9 cellular contexts compared by ENCODE assay signal in genomic region chr17:36947922-36948716, GRCh38. TPM values are rescaled to one million over a fixed set of nuclear protein-coding genes. Genes with fewer than 3 reads are reported as not detected.
A peak's percentile ranks its signal among the peaks of the same experiment; 100 is the strongest.
DNase-seq lines count a peak whose midpoint lies in the region; ATAC-seq and TF ChIP-seq lines count a peak whose summit lies in the region.
"Had no signal": no experiment of that assay in that cellular context is flagged by ENCODE, and none has a peak within 500 bp of the region (broad histone marks: within the 10 kb centered on the region; RNA-seq: fewer than 3 reads in every experiment).

No MANE protein-coding gene starts in this region.

- H3K4me1 ChIP-seq in iPS-20b (ENCODE audit: insufficient read depth, low read length) (peaks cover 21% of the 10 kb centered on the region), subcutaneous abdominal adipose tissue (ENCODE audit: control insufficient read depth in 5 of 5, insufficient read depth in 5 of 5, low read length in 5 of 5) (peaks cover 4 to 25% (median 20%) of the 10 kb centered on the region in 5 donors)

- POLR2A ChIA-PET in activated naive CD8-positive, alpha-beta T cell treated with anti-CD3 and anti-CD28 coated beads, Interleukin-2, amount 10 ng/mL, durations not matched to agents 7 days and 5 days (lab: Charles Lee): interaction anchor here (0.7 to 2.3 kb wide), 5 partner anchors 9 to 347 kb away, joined by 3 to 14 read pairs (median 6); partner anchors contain the start of gene MRM1

- H3K4me3 Mint-ChIP-seq in activated naive CD8-positive, alpha-beta T cell treated with anti-CD3 and anti-CD28 coated beads, Interleukin-2, amount 10 ng/mL, durations not matched to agents 7 days and 5 days: peak overlapping the region; percentile 96

- peaks cover 45% of the 10 kb centered on the region for H3K4me1 Mint-ChIP-seq in activated naive CD8-positive, alpha-beta T cell treated with anti-CD3 and anti-CD28 coated beads, Interleukin-2, amount 10 ng/mL, durations not matched to agents 7 days and 5 days

- H3K36me3 Mint-ChIP-seq in activated naive CD8-positive, alpha-beta T cell treated with anti-CD3 and anti-CD28 coated beads, Interleukin-2, amount 10 ng/mL, durations not matched to agents 7 days and 5 days: peaks cover 26% of the 10 kb centered on the region

- peaks cover 47% of the 10 kb centered on the region for H3K27me3 Mint-ChIP-seq in activated naive CD8-positive, alpha-beta T cell treated with anti-CD3 and anti-CD28 coated beads, Interleukin-2, amount 10 ng/mL, durations not matched to agents 7 days and 5 days

- H3K9me3 ChIP-seq in iPS-20b (ENCODE audit: insufficient read depth, low read depth, low read length): no peaks in the 10 kb centered on the region; the same call in 1 of the 2 replicates
- H3K9me3 ChIP-seq in subcutaneous abdominal adipose tissue (ENCODE audit: control insufficient read depth in 5 of 5, low read length in 5 of 5): no peaks in the 10 kb centered on the region

- H3K4me3 ChIP-seq in GM12865 (ENCODE audit: low read depth, low read length): peak overlapping the region; percentile 92
- peak overlapping the region; percentile 80 for H3K4me3 ChIP-seq in iPS-20b (ENCODE audit: low read length)
- H3K4me3 ChIP-seq in subcutaneous abdominal adipose tissue (ENCODE audit: low read depth in 1 of 5, low read length in 5 of 5): peak overlapping the region; percentile 73 to 90 (median 88)

- H3K9ac ChIP-seq in iPS-20b (ENCODE audit: low read depth, low read length) (peak overlapping the region; percentile 50; the same call in 1 of the 2 replicates), subcutaneous abdominal adipose tissue (ENCODE audit: low read length in 5 of 5) (peak overlapping the region in 4 of 5 donors; percentile 57 to 96 (median 59))

- no peak for TF ChIP-seq CTCF in GM12865 (IDR thresholded peaks at IDR 0.05; ENCODE audit: insufficient read depth, low read depth, low read length, missing control alignments)

- H3K27me3 ChIP-seq in iPS-20b (ENCODE audit: insufficient read depth, low read length) (peaks cover 66% of the 10 kb centered on the region), subcutaneous abdominal adipose tissue (ENCODE audit: control insufficient read depth in 5 of 5, insufficient read depth in 4 of 5, low read length in 5 of 5) (peaks cover 34 to 43% (median 40%) of the 10 kb centered on the region in 5 donors)

- no peak for ATAC-seq in activated naive CD8-positive, alpha-beta T cell treated with anti-CD3 and anti-CD28 coated beads, Interleukin-2, amount 10 ng/mL, durations not matched to agents 7 days and 5 days (ENCODE audit: low read depth)
- ATAC-seq in HG03457 (IDR thresholded peaks at IDR 0.05; ENCODE audit: unreplicated experiment): no peak

- H3K27ac Mint-ChIP-seq in activated naive CD8-positive, alpha-beta T cell treated with anti-CD3 and anti-CD28 coated beads, Interleukin-2, amount 10 ng/mL, durations not matched to agents 7 days and 5 days: peak overlapping the region; percentile 96

- DNase-seq in GM12865 (ENCODE audit: low read depth) (no peak), HuH-7.5 (ENCODE audit: low spot score) (peak; percentile 71), NCI-H1092 treated with DMSO at 0.1 percent for 48 hours (lab: John Stamatoyannopoulos, UW) (no peak)
- DNase-seq in activated naive CD8-positive, alpha-beta T cell treated with anti-CD3 and anti-CD28 coated beads, Interleukin-2, amount 10 ng/mL, durations not matched to agents 7 days and 5 days: no peak
- DNase-seq in stimulated activated naive CD4-positive, alpha-beta T cell treated with Interleukin-2 at 50 U/mL for 16 hours (lab: John Stamatoyannopoulos, UW): no peak

- H3K9me3 Mint-ChIP-seq in activated naive CD8-positive, alpha-beta T cell treated with anti-CD3 and anti-CD28 coated beads, Interleukin-2, amount 10 ng/mL, durations not matched to agents 7 days and 5 days: no peaks in the 10 kb centered on the region

- H3K27ac ChIP-seq in iPS-20b (ENCODE audit: low read length) (no peak overlapping the region), subcutaneous abdominal adipose tissue (ENCODE audit: low read depth, low read length) (peak overlapping the region; percentile 80)

- H3K36me3 ChIP-seq in iPS-20b (ENCODE audit: insufficient read depth, low read depth, low read length) (peaks cover 26% of the 10 kb centered on the region), subcutaneous abdominal adipose tissue (ENCODE audit: control insufficient read depth in 5 of 5, insufficient read depth in 5 of 5, low read length in 5 of 5) (peaks cover 5 to 20% (median 12%) of the 10 kb centered on the region in 5 donors)

RNA-seq across cellular contexts. Expression of gene AATF, which starts 0.6 kb away (rescaled TPM):
- 10 to 100 TPM; 67.1 to 71.6 TPM for total RNA-seq in activated naive CD8-positive, alpha-beta T cell treated with anti-CD3 and anti-CD28 coated beads, Interleukin-2, amount 10 ng/mL, durations not matched to agents 7 days and 5 days

RNA-seq across cellular contexts. Expression of gene LHX1, which starts 10.8 kb away (rescaled TPM):
- total RNA-seq in activated naive CD8-positive, alpha-beta T cell treated with anti-CD3 and anti-CD28 coated beads, Interleukin-2, amount 10 ng/mL, durations not matched to agents 7 days and 5 days: not detected
- total RNA-seq: subcutaneous adipose tissue had no signal
